ENCODE assay signal across 7 cellular contexts in the genomic region with DNA sequence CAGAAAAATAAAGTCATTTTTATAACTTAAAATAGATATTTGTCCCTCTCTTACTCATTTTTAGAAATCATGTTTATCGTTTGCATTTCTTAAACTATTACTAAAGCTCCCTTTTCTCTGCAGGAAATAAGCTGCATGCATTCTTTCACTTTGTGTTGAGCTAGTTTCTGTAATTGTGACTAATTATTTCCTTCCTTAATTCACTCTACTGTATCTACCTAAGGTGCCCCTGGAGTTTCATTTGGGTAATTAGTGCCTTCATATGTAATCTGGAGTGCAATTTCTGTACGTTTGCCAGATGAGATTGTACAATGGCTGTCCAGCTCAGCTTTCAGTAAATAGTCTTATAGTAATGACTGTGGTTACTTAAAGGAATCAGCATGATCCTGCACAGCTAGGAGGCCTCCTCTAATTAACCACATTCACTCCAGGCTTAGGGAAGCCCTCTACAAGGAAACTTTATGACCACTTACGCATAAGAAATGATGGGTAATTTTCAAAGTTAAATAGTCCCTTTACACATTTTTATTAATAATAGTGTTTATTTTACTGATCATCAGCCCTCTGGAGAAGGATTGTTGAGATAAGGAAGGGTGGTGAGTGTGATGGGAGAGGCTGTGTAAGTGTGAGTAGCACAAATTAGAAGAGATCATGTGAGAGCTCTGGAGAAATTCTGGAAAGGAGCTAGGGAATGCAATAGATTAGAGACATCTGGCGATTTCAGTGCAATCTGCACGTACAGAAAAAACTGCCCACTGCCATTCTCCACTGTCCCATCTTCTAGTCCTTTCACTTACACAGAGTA.
DNase-seq lines count a peak whose midpoint lies in the region; ATAC-seq and TF ChIP-seq lines count a peak whose summit lies in the region.

No MANE protein-coding gene starts in this region.

- in situ Hi-C loops in GM13976 (cut with MboI; ENCODE audit: low sequenced_read_pairs, unreplicated experiment) (no loop called here), IMR-90 (cut with MboI; ENCODE audit: low sequenced_read_pairs) (no loop called here)

- peaks cover 82% of the 10 kb centered on the region for H3K4me1 Mint-ChIP-seq in T-helper 2 cell treated with Interferon-gamma antibody and Interleukin-4, amounts not matched to agents 5 μg/mL and 100 μg/mL, for 36 hours (ENCODE audit: low read depth)
- peaks cover 57 to 76% of the 10 kb centered on the region in 2 donors for H3K4me1 Mint-ChIP-seq in immature natural killer cell

- peak overlapping the region; percentile 78 for H3K4me3 Mint-ChIP-seq in T-helper 2 cell treated with Interferon-gamma antibody and Interleukin-4, amounts not matched to agents 5 μg/mL and 100 μg/mL, for 36 hours
- peak overlapping the region; percentile 55 to 79 (median 73) for H3K4me3 Mint-ChIP-seq in immature natural killer cell

- H2BK15ac ChIP-seq in IMR-90 (ENCODE audit: low read depth, low read length), result no peak overlapping the region

- H4K8ac ChIP-seq in IMR-90 (ENCODE audit: low read depth in 2 of 2, low read length in 2 of 2), result peak overlapping the region in 1 of 2 experiments; percentile 1; a peak in 1 of 4 replicates

- no peak overlapping the region for H4K91ac ChIP-seq in IMR-90 (ENCODE audit: insufficient read depth, low read depth, low read length)

- peaks cover 11 to 26% of the 10 kb centered on the region in 2 experiments; a peak in 2 of 4 replicates for H3K79me1 ChIP-seq in IMR-90 (ENCODE audit: low read depth in 1 of 2, low read length in 2 of 2)

- no peak overlapping the region for H3K9ac ChIP-seq in IMR-90 (ENCODE audit: low read depth, low read length)

- peak overlapping the region; percentile 46; the same call in 1 of the 2 replicates for H3K18ac ChIP-seq in IMR-90 (ENCODE audit: low read depth, low read length)

- no peak overlapping the region for H3K56ac ChIP-seq in IMR-90 (ENCODE audit: extremely low read depth, insufficient read depth, low read length)

- no peaks in the 10 kb centered on the region for H3K9me3 ChIP-seq in IMR-90 (ENCODE audit: control insufficient read depth, insufficient read depth, low read length)
- H3K9me3 ChIP-seq in BE2C, result no peaks in the 10 kb centered on the region

- 0 out of 2 replicates have a peak overlapping the region, but pooled peaks have one; percentile 8 for H3K14ac ChIP-seq in IMR-90 (replicated peaks; ENCODE audit: low read depth, low read length)

- no peaks in the 10 kb centered on the region for H3K27me3 ChIP-seq in IMR-90 (ENCODE audit: control insufficient read depth, insufficient read depth, low read length)
- no peaks in the 10 kb centered on the region for H3K27me3 ChIP-seq in BE2C

- H3K4me1 ChIP-seq in IMR-90 (ENCODE audit: control insufficient read depth, insufficient read depth, low read length), result peaks cover 7% of the 10 kb centered on the region
- H3K4me1 ChIP-seq in BE2C, result no peaks in the 10 kb centered on the region; the same call in 1 of the 2 replicates

- no peak overlapping the region for H4K5ac ChIP-seq in IMR-90 (ENCODE audit: low read depth, low read length)

- POLR2A ChIA-PET in IMR-90 (lab: Charles Lee; ENCODE audit: unreplicated experiment), result no interaction called here

- peak overlapping the region; percentile 79 for H3K4me2 ChIP-seq in IMR-90 (ENCODE audit: low read depth, low read length)

- no peak overlapping the region; the same call in 1 of the 2 replicates for H2BK20ac ChIP-seq in IMR-90 (ENCODE audit: low read depth, low read length)

- TF ChIP-seq CTCF in GM13976 (IDR thresholded peaks at IDR 0.05; ENCODE audit: borderline replicate concordance, control extremely low read depth, extremely low read depth, insufficient read depth, missing control alignments) (no peak), IMR-90 (conservative IDR thresholded peaks at IDR 0.05; ENCODE audit: low read depth, low read length) (no peak), BE2C (IDR thresholded peaks at IDR 0.05; ENCODE audit: low read depth, low read length) (no peak)

- H3K4me3 ChIP-seq in IMR-90 (ENCODE audit: insufficient read depth, low read depth, low read length) (peak overlapping the region; percentile 24; the same call in 1 of the 2 replicates), BE2C (ENCODE audit: low read depth, low read length) (no peak overlapping the region)

- peaks cover 54% of the 10 kb centered on the region for H3K36me3 Mint-ChIP-seq in T-helper 2 cell treated with Interferon-gamma antibody and Interleukin-4, amounts not matched to agents 5 μg/mL and 100 μg/mL, for 36 hours (ENCODE audit: low read depth)
- peaks cover 4 to 19% (median 6%) of the 10 kb centered on the region in 3 donors for H3K36me3 Mint-ChIP-seq in immature natural killer cell

- no peak overlapping the region; the same call in 1 of the 2 replicates for H2BK120ac ChIP-seq in IMR-90 (ENCODE audit: low read depth, low read length)

- peak overlapping the region; percentile 70; the same call in 1 of the 2 replicates for H3K27ac ChIP-seq in IMR-90 (ENCODE audit: insufficient read depth, low read length)

- H2AK9ac ChIP-seq in IMR-90 (replicated peaks; ENCODE audit: low read depth, low read length, poor library complexity), result no peak overlapping the region

- H4K20me1 ChIP-seq in IMR-90 (ENCODE audit: insufficient read depth, low read length), result peaks cover under 1% of the 10 kb centered on the region; the same call in 1 of the 2 replicates

- ATAC-seq in GM21526 (IDR thresholded peaks at IDR 0.05; ENCODE audit: low FRiP score, unreplicated experiment) (peak; percentile 85), IMR-90 (ENCODE audit: low read depth) (peak; percentile 74)

- H3K27me3 Mint-ChIP-seq in T-helper 2 cell treated with Interferon-gamma antibody and Interleukin-4, amounts not matched to agents 5 μg/mL and 100 μg/mL, for 36 hours (ENCODE audit: low read depth), result no peaks in the 10 kb centered on the region
- no peaks in the 10 kb centered on the region for H3K27me3 Mint-ChIP-seq in immature natural killer cell (ENCODE audit: low read depth in 3 of 3)

- no peak overlapping the region for H2AFZ ChIP-seq in IMR-90 (replicated peaks; ENCODE audit: low read length, poor library complexity)

- no peak overlapping the region for H3K23ac ChIP-seq in IMR-90 (ENCODE audit: low read depth, low read length)

- 0 out of 2 replicates have a peak, but pooled peaks cover under 1% of the 10 kb centered on the region for H3K36me3 ChIP-seq in IMR-90 (ENCODE audit: control insufficient read depth, insufficient read depth, low read length)
- H3K36me3 ChIP-seq in BE2C, result no peaks in the 10 kb centered on the region

- H3K9me1 ChIP-seq in IMR-90 (ENCODE audit: insufficient read depth, low read length), result peaks cover 5% of the 10 kb centered on the region; the same call in 1 of the 2 replicates

- DNase-seq in GM13976 (ENCODE audit: low spot score), result peak; percentile 53
- DNase-seq in IMR-90, result peak; percentile 22
- no peak for DNase-seq in T-helper 2 cell treated with Interferon-gamma antibody and Interleukin-4, amounts not matched to agents 5 μg/mL and 100 μg/mL, for 36 hours (ENCODE audit: low spot score)
- peak; percentile 22 to 47 (median 29) for DNase-seq in immature natural killer cell
- DNase-seq in BE2C, result no peak
- DNase-seq in inferior parietal cortex (ENCODE audit: extremely low spot score), result no peak

- no peak for TF ChIP-seq POLR2A in IMR-90 (IDR thresholded peaks at IDR 0.05; ENCODE audit: low read depth, low read length)

- WGBS in IMR-90 (ENCODE audit: extremely low coverage in 2 of 2, insufficient read length in 1 of 2), 2 experiments, result no CpG with 5 or more reads among the region's 5 CpGs

- no TSS peak for BruUV-seq in IMR-90 (replicated peaks; lab: Mats Ljungman, UMichigan)

- H3K27ac Mint-ChIP-seq in T-helper 2 cell treated with Interferon-gamma antibody and Interleukin-4, amounts not matched to agents 5 μg/mL and 100 μg/mL, for 36 hours, result peak overlapping the region; percentile 97
- peak overlapping the region; percentile 88 to 97 (median 96) for H3K27ac Mint-ChIP-seq in immature natural killer cell

- dilution Hi-C loops in IMR-90 (cut with HindIII; ENCODE audit: low sequenced_read_pairs, unreplicated experiment), result no loop called here

- H3K4ac ChIP-seq in IMR-90 (ENCODE audit: low read depth, low read length), result peak overlapping the region; percentile 3; the same call in 1 of the 2 replicates

- no peak overlapping the region for H2AK5ac ChIP-seq in IMR-90 (ENCODE audit: low read depth, low read length)

- intact Hi-C loops in IMR-90 (cut with micrococcal nuclease), result loop anchor here (5.0 kb wide), 1 partner anchor 87 kb away; the partner anchor contains the start of gene LRRC8C

- H3K9me3 Mint-ChIP-seq in T-helper 2 cell treated with Interferon-gamma antibody and Interleukin-4, amounts not matched to agents 5 μg/mL and 100 μg/mL, for 36 hours, result peaks cover 4% of the 10 kb centered on the region
- no peaks in the 10 kb centered on the region for H3K9me3 Mint-ChIP-seq in immature natural killer cell

- CTCF ChIA-PET in IMR-90 (lab: Yijun Ruan, JAX), result interaction anchor here (0.7 to 1.5 kb wide), 2 partner anchors 45 to 63 kb away, joined by 4 read pairs; no protein-coding TSS in a partner anchor

- TF ChIP-seq RAD21 in IMR-90 (IDR thresholded peaks at IDR 0.05; ENCODE audit: low read length), result no peak

- peak overlapping the region; percentile 73 for H2BK5ac ChIP-seq in IMR-90 (ENCODE audit: low read depth, low read length, poor library complexity, severe bottlenecking)

TF ChIP-seq in IMR-90, 13 proteins besides CTCF, POLR2A, EP300 and RAD21:
- TF ChIP-seq, protein P1, sequence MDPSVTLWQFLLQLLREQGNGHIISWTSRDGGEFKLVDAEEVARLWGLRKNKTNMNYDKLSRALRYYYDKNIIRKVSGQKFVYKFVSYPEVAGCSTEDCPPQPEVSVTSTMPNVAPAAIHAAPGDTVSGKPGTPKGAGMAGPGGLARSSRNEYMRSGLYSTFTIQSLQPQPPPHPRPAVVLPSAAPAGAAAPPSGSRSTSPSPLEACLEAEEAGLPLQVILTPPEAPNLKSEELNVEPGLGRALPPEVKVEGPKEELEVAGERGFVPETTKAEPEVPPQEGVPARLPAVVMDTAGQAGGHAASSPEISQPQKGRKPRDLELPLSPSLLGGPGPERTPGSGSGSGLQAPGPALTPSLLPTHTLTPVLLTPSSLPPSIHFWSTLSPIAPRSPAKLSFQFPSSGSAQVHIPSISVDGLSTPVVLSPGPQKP (IDR thresholded peaks at IDR 0.05; ENCODE audit: borderline replicate concordance, low read depth, low read length), result no peak
- no peak for TF ChIP-seq FOS (IDR thresholded peaks at IDR 0.05; ENCODE audit: low read depth, low read length)
- no peak for TF ChIP-seq CHD1 (IDR thresholded peaks at IDR 0.05; ENCODE audit: low read depth, low read length)
- no peak for TF ChIP-seq NFE2L2 (IDR thresholded peaks at IDR 0.05; ENCODE audit: low read depth, low read length)
- TF ChIP-seq CEBPB (IDR thresholded peaks at IDR 0.05; ENCODE audit: low read depth, low read length), result no peak
- peak; percentile 25; the same call in 1 of the 2 replicates for TF ChIP-seq BHLHE40 (IDR thresholded peaks at IDR 0.05; ENCODE audit: low read depth, low read length)
- no peak for TF ChIP-seq MXI1 (IDR thresholded peaks at IDR 0.05; ENCODE audit: borderline replicate concordance, low read depth, low read length)
- TF ChIP-seq MAFK (IDR thresholded peaks at IDR 0.05; ENCODE audit: low read depth, low read length), result no peak

Comparison
In these comparisons a context has a peak if more than half of its experiments do, and no peak if none do; other contexts are left out.
1. DNase-seq: peak in GM13976 (single experiment), IMR-90 (single experiment) and immature natural killer cell (3 of 3); none in T-helper 2 cell treated with Interferon-gamma antibody and Interleukin-4, amounts not matched to agents 5 μg/mL and 100 μg/mL, for 36 hours (single experiment), BE2C (single experiment) and inferior parietal cortex (single experiment).